1 cellular context compared by ENCODE assay signal in the genomic region with DNA sequence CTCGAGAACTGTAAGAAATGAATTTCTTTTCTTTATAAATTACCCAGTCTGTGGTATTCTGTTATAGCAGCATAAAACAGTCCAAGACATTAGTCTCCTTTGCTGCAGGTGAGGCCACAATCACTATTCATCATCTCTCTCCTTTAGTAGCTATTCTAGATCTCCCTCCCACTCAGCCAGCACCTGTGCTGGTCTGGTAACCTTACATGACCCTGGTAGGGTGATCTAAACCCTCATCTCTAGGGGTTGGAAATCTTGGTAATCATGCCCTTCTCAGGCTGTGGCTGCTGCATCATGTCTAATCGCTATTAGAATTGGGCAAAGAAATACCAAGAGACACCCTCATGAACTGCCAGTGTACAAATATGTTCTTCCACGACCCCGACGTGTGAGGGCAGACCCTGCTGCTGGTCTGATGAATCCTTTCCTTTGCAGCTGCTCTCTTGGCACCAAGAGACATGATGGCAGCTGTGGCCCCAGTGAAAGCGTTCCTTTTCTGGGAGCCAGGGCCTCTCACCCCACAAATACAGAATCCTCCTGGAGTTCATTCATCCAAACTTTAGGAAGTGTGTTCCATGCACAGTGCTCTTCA.
TF ChIP-seq lines count a peak whose summit lies in the region.

No MANE protein-coding gene starts in this region.

TF ChIP-seq in GM23338, 12 proteins besides CTCF, POLR2A, EP300 and RAD21:
- TF ChIP-seq JUNB (IDR thresholded peaks at IDR 0.05; ENCODE audit: unreplicated experiment) (no peak), EZH2phosphoT487 (IDR thresholded peaks at IDR 0.05; ENCODE audit: unreplicated experiment) (no peak), ZNF114 (CRISPR knock-in tag; IDR thresholded peaks at IDR 0.05) (no peak)
- TF ChIP-seq, protein P1, sequence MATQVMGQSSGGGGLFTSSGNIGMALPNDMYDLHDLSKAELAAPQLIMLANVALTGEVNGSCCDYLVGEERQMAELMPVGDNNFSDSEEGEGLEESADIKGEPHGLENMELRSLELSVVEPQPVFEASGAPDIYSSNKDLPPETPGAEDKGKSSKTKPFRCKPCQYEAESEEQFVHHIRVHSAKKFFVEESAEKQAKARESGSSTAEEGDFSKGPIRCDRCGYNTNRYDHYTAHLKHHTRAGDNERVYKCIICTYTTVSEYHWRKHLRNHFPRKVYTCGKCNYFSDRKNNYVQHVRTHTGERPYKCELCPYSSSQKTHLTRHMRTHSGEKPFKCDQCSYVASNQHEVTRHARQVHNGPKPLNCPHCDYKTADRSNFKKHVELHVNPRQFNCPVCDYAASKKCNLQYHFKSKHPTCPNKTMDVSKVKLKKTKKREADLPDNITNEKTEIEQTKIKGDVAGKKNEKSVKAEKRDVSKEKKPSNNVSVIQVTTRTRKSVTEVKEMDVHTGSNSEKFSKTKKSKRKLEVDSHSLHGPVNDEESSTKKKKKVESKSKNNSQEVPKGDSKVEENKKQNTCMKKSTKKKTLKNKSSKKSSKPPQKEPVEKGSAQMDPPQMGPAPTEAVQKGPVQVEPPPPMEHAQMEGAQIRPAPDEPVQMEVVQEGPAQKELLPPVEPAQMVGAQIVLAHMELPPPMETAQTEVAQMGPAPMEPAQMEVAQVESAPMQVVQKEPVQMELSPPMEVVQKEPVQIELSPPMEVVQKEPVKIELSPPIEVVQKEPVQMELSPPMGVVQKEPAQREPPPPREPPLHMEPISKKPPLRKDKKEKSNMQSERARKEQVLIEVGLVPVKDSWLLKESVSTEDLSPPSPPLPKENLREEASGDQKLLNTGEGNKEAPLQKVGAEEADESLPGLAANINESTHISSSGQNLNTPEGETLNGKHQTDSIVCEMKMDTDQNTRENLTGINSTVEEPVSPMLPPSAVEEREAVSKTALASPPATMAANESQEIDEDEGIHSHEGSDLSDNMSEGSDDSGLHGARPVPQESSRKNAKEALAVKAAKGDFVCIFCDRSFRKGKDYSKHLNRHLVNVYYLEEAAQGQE (IDR thresholded peaks at IDR 0.05; ENCODE audit: unreplicated experiment), result no peak
